In the genomic region with DNA sequence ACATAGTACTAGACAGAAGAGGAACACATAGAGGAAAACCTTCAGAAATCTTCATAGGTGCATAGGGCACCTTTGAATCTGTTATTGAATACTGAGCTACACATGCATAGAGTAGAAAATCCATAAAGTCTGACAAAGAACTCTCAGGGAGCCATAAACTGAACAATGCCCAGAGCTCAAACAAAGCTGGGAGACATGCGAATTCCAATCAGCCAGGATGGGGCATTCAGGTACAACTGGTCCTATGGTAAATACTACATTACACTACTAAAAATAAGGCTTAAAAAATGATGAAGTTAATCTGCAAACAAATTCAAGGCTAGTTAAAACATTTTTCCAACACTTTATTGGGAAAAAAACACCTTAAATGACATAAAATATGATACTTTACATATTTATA, we compare ENCODE assay signal across 22 cellular contexts.
"Had no signal": no experiment of that assay in that cellular context is flagged by ENCODE, and none has a peak within 500 bp of the region (broad histone marks: within the 10 kb centered on the region; RNA-seq: fewer than 3 reads in every experiment).

No MANE protein-coding gene starts in this region.

- H3K27ac Mint-ChIP-seq: IgD-negative memory B cell had no signal

- H3K4me1 ChIP-seq: SJSA1 had no signal

- H3K4me3 ChIP-seq: K562, SJSA1, SK-N-MC had no signal

- H3K9ac ChIP-seq: KMS-11 had no signal

- H3K9me3 ChIP-seq: SJSA1 had no signal

- DNase-seq: Kasumi-1, MV-4-11, NCI-H1048, NCI-H1105, NCI-H1417, NCI-H1436 treated with DMSO at 0.1 percent for 48 hours, NCI-H1694, NCI-H187 treated with DMSO at 0.1 percent for 48 hours, NCI-H2029 treated with DMSO at 0.1 percent for 48 hours, NCI-H2171, NCI-H226, NCI-H446, NCI-H510A, NCI-H524 treated with DMSO at 0.1 percent for 48 hours, NCI-H774, SHP77 treated with DMSO at 0.1 percent for 48 hours had no signal

- H3K27ac ChIP-seq: KMS-11, RWPE1, SJSA1, SK-N-MC had no signal

- H3K4me2 ChIP-seq: KMS-11 had no signal

- H3K4me1 Mint-ChIP-seq: IgD-negative memory B cell had no signal

- H3K27me3 Mint-ChIP-seq: IgD-negative memory B cell had no signal

- H3K27me3 ChIP-seq: SJSA1 had no signal

- H3K4me3 Mint-ChIP-seq: IgD-negative memory B cell had no signal

- ATAC-seq: K562 had no signal

- H3K36me3 ChIP-seq: SJSA1 had no signal
